ENCODE assay signal across 1 cellular context in the genomic region with DNA sequence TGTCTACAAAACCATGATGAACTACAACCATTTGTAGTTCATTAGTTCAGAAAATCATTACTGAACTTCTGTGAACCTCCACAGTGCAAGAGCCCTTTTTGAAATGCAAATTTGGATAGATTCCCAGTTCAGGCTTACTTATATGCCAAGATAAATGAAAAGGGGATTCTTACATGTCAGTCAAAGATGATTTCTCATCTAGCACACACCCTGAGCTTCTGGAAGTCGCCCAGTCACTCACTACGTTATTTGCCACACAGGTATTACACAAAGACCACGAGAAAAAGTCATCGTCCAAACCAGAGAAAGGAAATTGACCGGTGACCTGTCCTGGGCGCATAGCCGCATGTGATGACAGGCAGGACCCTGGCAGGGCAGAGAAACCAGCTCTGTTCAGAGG.
TF ChIP-seq lines count a peak whose summit lies in the region.

No MANE protein-coding gene starts in this region.

TF ChIP-seq in K562, 482 proteins besides CTCF, POLR2A, EP300 and RAD21:
- TF ChIP-seq, protein P1, sequence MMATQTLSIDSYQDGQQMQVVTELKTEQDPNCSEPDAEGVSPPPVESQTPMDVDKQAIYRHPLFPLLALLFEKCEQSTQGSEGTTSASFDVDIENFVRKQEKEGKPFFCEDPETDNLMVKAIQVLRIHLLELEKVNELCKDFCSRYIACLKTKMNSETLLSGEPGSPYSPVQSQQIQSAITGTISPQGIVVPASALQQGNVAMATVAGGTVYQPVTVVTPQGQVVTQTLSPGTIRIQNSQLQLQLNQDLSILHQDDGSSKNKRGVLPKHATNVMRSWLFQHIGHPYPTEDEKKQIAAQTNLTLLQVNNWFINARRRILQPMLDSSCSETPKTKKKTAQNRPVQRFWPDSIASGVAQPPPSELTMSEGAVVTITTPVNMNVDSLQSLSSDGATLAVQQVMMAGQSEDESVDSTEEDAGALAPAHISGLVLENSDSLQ (IDR thresholded peaks at IDR 0.05), result peak; percentile 62; the same call in 1 of the 2 replicates
- TF ChIP-seq RB1 (IDR thresholded peaks at IDR 0.05; ENCODE audit: low read depth), result no peak
